8 cellular contexts compared by ENCODE assay signal in the genomic region with DNA sequence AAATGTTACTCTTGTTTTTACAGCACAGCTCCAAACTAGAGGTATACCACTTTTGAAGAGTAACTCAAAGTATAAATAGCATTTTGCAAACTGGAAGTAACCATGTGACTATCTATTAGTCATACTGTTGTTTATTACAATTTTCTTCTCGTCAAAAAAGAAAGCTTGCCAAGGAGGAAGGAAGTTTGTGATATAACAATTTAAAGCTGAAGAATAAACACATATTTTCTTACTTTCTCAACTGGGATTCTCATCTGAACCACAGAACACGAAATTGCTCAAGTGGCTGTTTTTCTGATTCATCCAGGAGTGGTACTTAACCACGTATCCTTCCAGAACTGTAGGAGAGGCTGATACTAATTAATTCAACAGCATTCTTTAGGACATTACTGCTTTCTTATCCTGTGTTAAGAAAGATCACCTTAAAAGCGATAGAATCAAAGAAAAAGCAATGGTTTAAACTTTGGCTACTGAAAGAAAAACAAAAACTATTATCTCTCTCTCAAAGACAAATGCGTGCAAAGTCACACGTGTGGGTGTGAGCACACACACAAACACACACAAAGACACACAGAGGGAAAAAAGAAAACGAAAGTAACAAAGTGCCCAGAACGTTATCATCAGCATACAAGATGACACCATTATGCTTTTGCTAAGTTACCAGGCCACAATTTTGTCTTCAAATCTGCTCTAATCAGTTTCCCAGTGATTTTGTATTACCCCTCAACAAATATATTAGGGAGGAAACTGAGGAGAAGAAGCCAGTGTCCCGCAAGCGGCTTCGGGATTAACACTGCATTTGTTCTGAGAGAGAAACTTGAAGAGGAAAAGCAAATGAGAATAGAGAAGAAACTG. TPM values are rescaled to one million over a fixed set of nuclear protein-coding genes. Genes with fewer than 3 reads are reported as not detected.
DNase-seq lines count a peak whose midpoint lies in the region; ATAC-seq and TF ChIP-seq lines count a peak whose summit lies in the region.

A gene (minus strand): TSS at position 48 of the 855 bp plus-strand sequence.

- peak; percentile 52 for DNase-seq in GM03348 (ENCODE audit: low spot score)
- DNase-seq in SJSA1 (ENCODE audit: low read depth in 1 of 2, low spot score in 2 of 2) = peak; percentile 59 to 92
- peak; percentile 81 for DNase-seq in dermis blood vessel endothelial cell
- DNase-seq in mucosa of descending colon = peak in 1 of 3 donors; percentile 22
- DNase-seq in upper lobe of right lung = no peak
- no peak for DNase-seq in cerebellar nuclear complex (lab: John Stamatoyannopoulos, UW)

- H3K9me3 ChIP-seq in SJSA1 (replicated peaks) = no peaks in the 10 kb centered on the region
- no peaks in the 10 kb centered on the region for H3K9me3 ChIP-seq in mucosa of descending colon
- H3K9me3 ChIP-seq in upper lobe of right lung = no peaks in the 10 kb centered on the region

- peak within 1 kb of the TSS; percentile 40 for H3K4me3 ChIP-seq in SJSA1
- H3K4me3 ChIP-seq in mucosa of descending colon = peak within 1 kb of the TSS; percentile 11
- H3K4me3 ChIP-seq in upper lobe of right lung = peak within 1 kb of the TSS; percentile 47

- H3K27me3 ChIP-seq in SJSA1 (replicated peaks) (no peaks in the 10 kb centered on the region), upper lobe of right lung (no peaks in the 10 kb centered on the region)

- 0 out of 2 replicates have a peak, but pooled peaks cover 4% of the 10 kb centered on the region for H3K4me1 ChIP-seq in SJSA1 (replicated peaks)
- no peaks in the 10 kb centered on the region for H3K4me1 ChIP-seq in mucosa of descending colon (ENCODE audit: low read depth)
- no peaks in the 10 kb centered on the region for H3K4me1 ChIP-seq in upper lobe of right lung

- intact Hi-C loops in mucosa of descending colon (cut with DNase I, micrococcal nuclease) (no loop called here), upper lobe of right lung (cut with DNase I) (no loop called here)

- TF ChIP-seq CTCF in mucosa of descending colon (IDR thresholded peaks at IDR 0.05) (no peak), upper lobe of right lung (IDR thresholded peaks at IDR 0.05) (no peak)

- H3K27ac ChIP-seq in SJSA1 (peak within 1 kb of the TSS; percentile 90), upper lobe of right lung (peak within 1 kb of the TSS; percentile 92)

- ATAC-seq in HG02623 (IDR thresholded peaks at IDR 0.05; ENCODE audit: unreplicated experiment) (peak; percentile 38), mucosa of descending colon (peak; percentile 88), upper lobe of right lung (peak; percentile 86), GM19455 (IDR thresholded peaks at IDR 0.05; ENCODE audit: unreplicated experiment) (no peak)

- H3K36me3 ChIP-seq in SJSA1 (no peaks in the 10 kb centered on the region), mucosa of descending colon (ENCODE audit: low read depth) (no peaks in the 10 kb centered on the region), upper lobe of right lung (no peaks in the 10 kb centered on the region)

RNA-seq across cellular contexts. Expression of the gene that starts here (rescaled TPM):
- total RNA-seq in SJSA1 (2014; rRNA removed; shearing (Covaris generic)) = 70.8 and 96.8 TPM in 2 replicates
- 39.9 and 78.8 TPM in 2 replicates for total RNA-seq in dermis blood vessel endothelial cell
- total RNA-seq in mucosa of descending colon = 1 to 10 TPM; 3.5 to 7.3 (median 6.5) TPM
- total RNA-seq in upper lobe of right lung = 24.6 TPM

Comparison
In these comparisons a context has a peak if more than half of its experiments do, and no peak if none do; other contexts are left out.
1. DNase-seq: peak in GM03348 (single experiment), SJSA1 (2 of 2) and dermis blood vessel endothelial cell (single experiment); none in upper lobe of right lung (single experiment) and cerebellar nuclear complex (0 of 2).
2. Peak in every context shown above with its lines, with median percentiles within 50 percentile points of each other: H3K4me3 ChIP-seq.